19 cellular contexts compared by ENCODE assay signal in the genomic region with DNA sequence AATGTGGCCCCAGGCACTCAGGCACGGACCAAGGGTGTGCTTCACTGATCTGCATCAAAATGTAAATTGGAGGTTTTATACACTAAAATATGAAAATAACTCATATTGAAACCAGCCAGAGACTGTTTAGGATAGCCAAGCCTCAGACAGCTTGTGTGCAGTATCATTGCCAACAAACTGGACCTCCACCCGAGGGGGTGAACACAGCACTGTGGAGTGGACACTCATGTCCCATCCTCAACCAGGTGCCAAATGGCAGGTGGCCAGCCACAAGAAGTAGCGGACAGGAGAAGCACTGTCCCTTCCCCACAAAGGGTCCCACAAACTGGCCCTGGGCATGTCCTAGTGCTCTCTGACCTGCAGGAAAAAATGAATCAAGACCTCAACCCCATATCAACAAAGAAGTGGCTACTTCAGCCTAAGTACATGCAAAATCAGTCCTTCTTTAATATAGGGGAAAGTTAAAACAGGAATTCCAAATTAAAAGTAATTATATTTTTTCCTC. TPM values are rescaled to one million over a fixed set of nuclear protein-coding genes. Genes with fewer than 3 reads are reported as not detected.
"Had no signal": no experiment of that assay in that cellular context is flagged by ENCODE, and none has a peak within 500 bp of the region (broad histone marks: within the 10 kb centered on the region; RNA-seq: fewer than 3 reads in every experiment).

No MANE protein-coding gene starts in this region.

- H3K27me3 ChIP-seq: suprapubic skin, thyroid gland, uterus had no signal

- H3K36me3 ChIP-seq: heart left ventricle, left ventricle myocardium inferior, lower lobe of right lung, suprapubic skin, thyroid gland, uterus had no signal

- H3K4me1 ChIP-seq: heart left ventricle, left ventricle myocardium inferior, lower lobe of right lung, suprapubic skin, thyroid gland, uterus had no signal

- H3K27ac ChIP-seq: coronary artery, heart left ventricle, left ventricle myocardium inferior, lower lobe of right lung, suprapubic skin, thyroid gland, uterus had no signal

- DNase-seq: effector CD4-positive, alpha-beta T cell; foreskin melanocyte; heart left ventricle; hippocampal formation; left ventricle myocardium inferior; lower lobe of right lung; naive thymus-derived CD4-positive, alpha-beta T cell; nephron progenitor cell; posterior cingulate gyrus; small intestine; stimulated activated CD4-positive, alpha-beta T cell treated with anti-CD3 and anti-CD28 coated beads, Interleukin-2, amount 100 ng/mL, for 48 hours; stimulated activated naive CD4-positive, alpha-beta T cell treated with Interleukin-2 at 50 U/mL for 16 hours had no signal

- H3K9me3 ChIP-seq: heart left ventricle, left ventricle myocardium inferior, lower lobe of right lung, suprapubic skin, thyroid gland, uterus had no signal

- H3K4me3 ChIP-seq: coronary artery, heart left ventricle, left ventricle myocardium inferior, lower lobe of right lung, suprapubic skin, thyroid gland, uterus had no signal

- ATAC-seq: heart left ventricle; lower lobe of right lung; naive thymus-derived CD4-positive, alpha-beta T cell had no signal

RNA-seq across cellular contexts. Expression of gene ROR2, which starts 29.1 kb away (rescaled TPM):
- total RNA-seq: dermis microvascular lymphatic vessel endothelial cell, mononuclear cell, pulmonary artery endothelial cell had no signal
- polyA plus RNA-seq: naive thymus-derived CD4-positive, alpha-beta T cell had no signal
